Comparison of ENCODE assay signal across 14 cellular contexts in genomic region chr2:10009271-10009810, GRCh38. TPM values are rescaled to one million over a fixed set of nuclear protein-coding genes. Genes with fewer than 3 reads are reported as not detected.
A peak's percentile ranks its signal among the peaks of the same experiment; 100 is the strongest.
DNase-seq lines count a peak whose midpoint lies in the region; ATAC-seq, FAIRE-seq and TF ChIP-seq lines count a peak whose summit lies in the region.
"Had no signal": no experiment of that assay in that cellular context is flagged by ENCODE, and none has a peak within 500 bp of the region (broad histone marks: within the 10 kb centered on the region; RNA-seq: fewer than 3 reads in every experiment).

No MANE protein-coding gene starts in this region.

- H3K27ac ChIP-seq in gastrocnemius medialis = peak overlapping the region; percentile 57 to 74 (median 60)
- peak overlapping the region; percentile 38 to 57 for H3K27ac ChIP-seq in uterus

- H3K4me1 ChIP-seq in gastrocnemius medialis (peaks cover 27 to 38% of the 10 kb centered on the region in 2 donors), uterus (peaks cover 0 to 8% of the 10 kb centered on the region in 2 donors)

- TF ChIP-seq CTCF in gastrocnemius medialis (IDR thresholded peaks at IDR 0.05 in 4 of 5, conservative IDR thresholded peaks at IDR 0.05 in 1 of 5) (no peak), uterus (IDR thresholded peaks at IDR 0.05) (no peak)

- peak; percentile 57 for DNase-seq in activated effector memory CD4-positive, alpha-beta T cell treated with anti-CD3 and anti-CD28 coated beads, Interleukin-2, amount 50 U/mL, for 16 hours
- no peak for DNase-seq in activated effector memory CD4-positive, alpha-beta T cell treated with Interleukin-2 at 50 U/mL for 16 hours
- DNase-seq in left kidney (ENCODE audit: low read depth, low spot score) (peak; percentile 41), gastrocnemius medialis (peak in 1 of 2 donors; percentile 20), uterus (no peak), kidney glomerular epithelial cell (lab: John Stamatoyannopoulos, UW) (no peak), frontal cortex (ENCODE audit: low spot score in 2 of 2) (no peak)
- DNase-seq: activated naive CD8-positive, alpha-beta T cell treated with anti-CD3 and anti-CD28 coated beads, Interleukin-2, amount 50 U/mL, for 24 hours; KBM-7; naive thymus-derived CD4-positive, alpha-beta T cell; NCI-H2081 treated with DMSO at 0.1 percent for 48 hours; SIG-M5 had no signal

- H3K9me3 ChIP-seq in gastrocnemius medialis (no peaks in the 10 kb centered on the region), uterus (no peaks in the 10 kb centered on the region)

- H3K4me3 ChIP-seq in gastrocnemius medialis (no peak overlapping the region), uterus (no peak overlapping the region)

- intact Hi-C loops in gastrocnemius medialis (cut with DNase I; ENCODE audit: low total_unique reads) (no loop called here), uterus (cut with DNase I; ENCODE audit: low total_unique reads) (no loop called here)

- H3K36me3 ChIP-seq in gastrocnemius medialis (no peaks in the 10 kb centered on the region), uterus (no peaks in the 10 kb centered on the region)

- peak in 1 of 2 donors; percentile 38 for ATAC-seq in gastrocnemius medialis
- no peak for ATAC-seq in GM18511 (IDR thresholded peaks at IDR 0.05; ENCODE audit: unreplicated experiment)
- ATAC-seq: activated naive CD8-positive, alpha-beta T cell treated with anti-CD3 and anti-CD28 coated beads, Interleukin-2, amount 50 U/mL, for 24 hours had no signal

- TF ChIP-seq POLR2A in gastrocnemius medialis (IDR thresholded peaks at IDR 0.05) (no peak), uterus (IDR thresholded peaks at IDR 0.05) (no peak)

- H3K27me3 ChIP-seq in gastrocnemius medialis = no peaks in the 10 kb centered on the region
- no peaks in the 10 kb centered on the region for H3K27me3 ChIP-seq in uterus

- in situ Hi-C loops in gastrocnemius medialis (cut with MboI; ENCODE audit: low sequenced_read_pairs in 4 of 4) = no loop called here

- no peak for FAIRE-seq in frontal cortex (lab: Jason Lieb, UNC)
- FAIRE-seq: H54 had no signal

RNA-seq across cellular contexts. Expression of gene KLF11, which starts 34.0 kb away (rescaled TPM):
- 10 to 100 TPM in 3 of 4 donors, 1 to 10 TPM in 1; 7.6 to 18.3 (median 12.9) TPM for total RNA-seq in gastrocnemius medialis
- 10 to 100 TPM; 23.4 to 49.9 (median 31.7) TPM for total RNA-seq in uterus
- total RNA-seq in frontal cortex = 13.0 TPM

RNA-seq across cellular contexts. Expression of gene GRHL1, which starts 57.8 kb away (rescaled TPM):
- total RNA-seq in gastrocnemius medialis (1 to 10 TPM in 1 of 4 donors, under 1 TPM in 3; 0.29 to 1.0 (median 0.75) TPM), uterus (1 to 10 TPM in 2 of 4 donors, under 1 TPM in 2; 0.24 to 2.8 (median 1.4) TPM), frontal cortex (4.9 TPM)

Comparison
In these comparisons a context has a peak if more than half of its experiments do, and no peak if none do; other contexts are left out.
1. DNase-seq: peak in activated effector memory CD4-positive, alpha-beta T cell treated with anti-CD3 and anti-CD28 coated beads, Interleukin-2, amount 50 U/mL, for 16 hours (single experiment) and left kidney (single experiment); none in activated effector memory CD4-positive, alpha-beta T cell treated with Interleukin-2 at 50 U/mL for 16 hours (single experiment), uterus (0 of 2), kidney glomerular epithelial cell (single experiment) and frontal cortex (0 of 2).